Comparison of ENCODE assay signal across 16 cellular contexts in the genomic region with DNA sequence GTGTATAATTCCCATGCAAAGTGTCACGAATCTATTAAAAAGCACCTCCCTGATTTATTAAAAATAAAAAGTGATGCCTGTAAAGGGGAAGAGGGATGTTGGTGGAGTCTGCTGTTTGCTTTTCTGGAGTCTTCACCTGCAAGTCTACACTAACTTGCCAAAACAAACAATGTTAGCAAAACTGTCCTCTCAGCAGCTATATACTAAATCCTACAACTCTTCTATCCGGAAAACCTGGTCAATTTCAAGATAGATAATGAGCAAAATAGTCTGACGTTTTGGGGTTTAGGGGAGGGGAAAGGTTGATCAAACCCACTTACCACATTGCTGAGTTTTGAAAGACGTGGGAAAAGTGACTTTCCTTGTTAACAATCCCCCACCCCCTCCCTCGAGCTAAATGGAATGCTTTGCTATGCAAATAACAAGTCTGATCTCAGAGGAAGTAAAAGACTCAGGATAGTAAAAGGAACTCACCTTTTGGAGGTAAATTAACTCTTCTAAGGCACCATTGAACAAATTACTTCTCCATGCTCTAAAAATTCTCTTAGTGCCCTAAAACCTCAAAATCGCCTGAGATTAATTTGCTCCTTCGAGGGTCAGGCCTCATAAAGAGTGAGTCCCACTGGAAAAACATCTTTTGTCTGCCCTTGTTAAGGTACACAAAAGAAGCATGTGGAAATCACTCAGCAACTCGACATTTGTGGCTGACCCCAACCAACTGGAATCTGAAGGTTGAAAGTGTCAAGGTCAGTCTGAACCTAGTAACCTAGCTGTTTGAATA. TPM values are rescaled to one million over a fixed set of nuclear protein-coding genes. Genes with fewer than 3 reads are reported as not detected.
DNase-seq lines count a peak whose midpoint lies in the region; ATAC-seq and TF ChIP-seq lines count a peak whose summit lies in the region.
"Had no signal": no experiment of that assay in that cellular context is flagged by ENCODE, and none has a peak within 500 bp of the region (broad histone marks: within the 10 kb centered on the region; RNA-seq: fewer than 3 reads in every experiment).

No MANE protein-coding gene starts in this region.

- H3K4me3 ChIP-seq in LNCaP clone FGC (ENCODE audit: low read depth, low read length) (peak overlapping the region; percentile 3; the same call in 1 of the 2 replicates), endodermal cell (ENCODE audit: low read length) (no peak overlapping the region), mucosa of descending colon (no peak overlapping the region)
- H3K4me3 ChIP-seq: lower lobe of right lung, prostate gland had no signal

- H3K4me1 ChIP-seq in endodermal cell (ENCODE audit: control insufficient read depth, insufficient read depth, low read length) (peaks cover 14% of the 10 kb centered on the region), mucosa of descending colon (ENCODE audit: low read depth) (no peaks in the 10 kb centered on the region)
- H3K4me1 ChIP-seq: lower lobe of right lung, prostate gland had no signal

- no peak overlapping the region for H3K4me3 Mint-ChIP-seq in endodermal cell
- H3K4me3 Mint-ChIP-seq: activated naive CD4-positive, alpha-beta T cell treated with anti-CD3 and anti-CD28 coated beads, Interleukin-2, amount 10 ng/mL, durations not matched to agents 7 days and 5 days; naive thymus-derived CD8-positive, alpha-beta T cell; stimulated activated effector memory CD8-positive, alpha-beta T cell treated with anti-CD3 and anti-CD28 coated beads, Interleukin-12 subunit alpha, Interleukin-12 subunit beta, amount 100 ng/mL, for 72 hours had no signal

- H3K27ac Mint-ChIP-seq in endodermal cell = peak overlapping the region; percentile 36
- H3K27ac Mint-ChIP-seq: activated naive CD4-positive, alpha-beta T cell treated with anti-CD3 and anti-CD28 coated beads, Interleukin-2, amount 10 ng/mL, durations not matched to agents 7 days and 5 days; naive thymus-derived CD8-positive, alpha-beta T cell; stimulated activated effector memory CD8-positive, alpha-beta T cell treated with anti-CD3 and anti-CD28 coated beads, Interleukin-12 subunit alpha, Interleukin-12 subunit beta, amount 100 ng/mL, for 72 hours had no signal

- 12 to 17% methylated on average over 4 to 7 of the region's 8 CpGs for WGBS in endodermal cell (ENCODE audit: insufficient coverage in 1 of 2, insufficient read length in 1 of 2), 2 experiments

- no peaks in the 10 kb centered on the region for H3K9me3 ChIP-seq in endodermal cell (ENCODE audit: control insufficient read depth, low read length)
- no peaks in the 10 kb centered on the region for H3K9me3 ChIP-seq in mucosa of descending colon
- H3K9me3 ChIP-seq: lower lobe of right lung, prostate gland had no signal

- H3K27me3 Mint-ChIP-seq in endodermal cell (ENCODE audit: insufficient read depth) = peaks cover 38% of the 10 kb centered on the region

- DNase-seq in ELF-1 (ENCODE audit: low read depth, low spot score) = peak; percentile 76
- peak; percentile 76 for DNase-seq in LNCaP clone FGC (ENCODE audit: low read depth)
- DNase-seq in endodermal cell = peak; percentile 73
- no peak for DNase-seq in mucosa of descending colon
- no peak for DNase-seq in HUDEP-2 (lab: John Stamatoyannopoulos, UW; ENCODE audit: unreplicated experiment in 76 of 76)
- no peak for DNase-seq in SIG-M5 treated with dmso at 0.1 percent for 504 hours (lab: John Stamatoyannopoulos, UW; ENCODE audit: unreplicated experiment)
- no peak for DNase-seq in activated CD4-positive, CD25-positive, alpha-beta regulatory T cell treated with anti-CD3 and anti-CD28 coated beads, Interleukin-2, amount 50 U/mL, for 72 hours
- no peak for DNase-seq in NCI-H187 treated with DMSO at 0.1 percent for 48 hours (lab: John Stamatoyannopoulos, UW)
- DNase-seq: activated CD4-positive, alpha-beta T cell treated with anti-CD3 and anti-CD28 coated beads, Interleukin-2, amount 50 U/mL, for 4 hours; activated naive CD4-positive, alpha-beta T cell treated with anti-CD3 and anti-CD28 coated beads, Interleukin-2, amount 10 ng/mL, durations not matched to agents 7 days and 5 days; AML-193; lower lobe of right lung; naive thymus-derived CD8-positive, alpha-beta T cell; NCI-H2171 had no signal

- no peaks in the 10 kb centered on the region for H3K36me3 ChIP-seq in endodermal cell (ENCODE audit: control insufficient read depth, insufficient read depth, low read length)
- H3K36me3 ChIP-seq in mucosa of descending colon (ENCODE audit: low read depth) = no peaks in the 10 kb centered on the region
- H3K36me3 ChIP-seq: lower lobe of right lung, prostate gland had no signal

- H3K27me3 ChIP-seq in endodermal cell (ENCODE audit: control insufficient read depth, insufficient read depth, low read length, poor library complexity, severe bottlenecking) = peaks cover 36% of the 10 kb centered on the region

- TF ChIP-seq CTCF in LNCaP clone FGC (IDR thresholded peaks at IDR 0.05; ENCODE audit: control insufficient read depth, extremely low read depth, insufficient read depth) (no peak), endodermal cell (conservative IDR thresholded peaks at IDR 0.05) (no peak), mucosa of descending colon (IDR thresholded peaks at IDR 0.05) (no peak)

- H3K36me3 Mint-ChIP-seq in endodermal cell (ENCODE audit: low read depth) = no peaks in the 10 kb centered on the region
- H3K36me3 Mint-ChIP-seq: activated naive CD4-positive, alpha-beta T cell treated with anti-CD3 and anti-CD28 coated beads, Interleukin-2, amount 10 ng/mL, durations not matched to agents 7 days and 5 days; stimulated activated effector memory CD8-positive, alpha-beta T cell treated with anti-CD3 and anti-CD28 coated beads, Interleukin-12 subunit alpha, Interleukin-12 subunit beta, amount 100 ng/mL, for 72 hours had no signal

- intact Hi-C loops in mucosa of descending colon (cut with DNase I, micrococcal nuclease) = no loop called here

- peaks cover 44% of the 10 kb centered on the region for H3K4me1 Mint-ChIP-seq in endodermal cell
- H3K4me1 Mint-ChIP-seq: activated naive CD4-positive, alpha-beta T cell treated with anti-CD3 and anti-CD28 coated beads, Interleukin-2, amount 10 ng/mL, durations not matched to agents 7 days and 5 days; naive thymus-derived CD8-positive, alpha-beta T cell; stimulated activated effector memory CD8-positive, alpha-beta T cell treated with anti-CD3 and anti-CD28 coated beads, Interleukin-12 subunit alpha, Interleukin-12 subunit beta, amount 100 ng/mL, for 72 hours had no signal

- no peaks in the 10 kb centered on the region for H3K9me3 Mint-ChIP-seq in endodermal cell
- H3K9me3 Mint-ChIP-seq: activated naive CD4-positive, alpha-beta T cell treated with anti-CD3 and anti-CD28 coated beads, Interleukin-2, amount 10 ng/mL, durations not matched to agents 7 days and 5 days; stimulated activated effector memory CD8-positive, alpha-beta T cell treated with anti-CD3 and anti-CD28 coated beads, Interleukin-12 subunit alpha, Interleukin-12 subunit beta, amount 100 ng/mL, for 72 hours had no signal

- ATAC-seq in mucosa of descending colon = peak; percentile 53
- ATAC-seq: lower lobe of right lung; naive thymus-derived CD8-positive, alpha-beta T cell; stimulated activated effector memory CD8-positive, alpha-beta T cell treated with anti-CD3 and anti-CD28 coated beads, Interleukin-12 subunit alpha, Interleukin-12 subunit beta, amount 100 ng/mL, for 72 hours had no signal

- H3K27ac ChIP-seq in endodermal cell (ENCODE audit: low read depth, low read length) = peak overlapping the region; percentile 26
- H3K27ac ChIP-seq: lower lobe of right lung, prostate gland had no signal

- no peak overlapping the region for H3K9ac ChIP-seq in endodermal cell (ENCODE audit: extremely low read depth, low read length, poor library complexity, severe bottlenecking)

RNA-seq across cellular contexts. Expression of gene BMP4, which starts 13.5 kb away (rescaled TPM):
- 10 to 100 TPM; 13.0 to 19.9 TPM for total RNA-seq in endodermal cell
- 23.8 TPM for polyA plus RNA-seq in endodermal cell (2013, experiment 1 of 2)
- 21.4 TPM for polyA plus RNA-seq in endodermal cell (2013, experiment 2 of 2)
- total RNA-seq in mucosa of descending colon = 10 to 100 TPM in 2 of 3 donors, 1 to 10 TPM in 1; 8.1 to 16.0 (median 15.6) TPM
- polyA plus RNA-seq: naive thymus-derived CD8-positive, alpha-beta T cell had no signal

Comparison
In these comparisons a context has a peak if more than half of its experiments do, and no peak if none do; other contexts are left out.
1. DNase-seq: peak in ELF-1 (single experiment), LNCaP clone FGC (single experiment) and endodermal cell (single experiment); none in mucosa of descending colon (0 of 3), HUDEP-2 (0 of 76), SIG-M5 treated with dmso at 0.1 percent for 504 hours (single experiment), activated CD4-positive, CD25-positive, alpha-beta regulatory T cell treated with anti-CD3 and anti-CD28 coated beads, Interleukin-2, amount 50 U/mL, for 72 hours (single experiment) and NCI-H187 treated with DMSO at 0.1 percent for 48 hours (single experiment).